1 cellular context compared by ENCODE assay signal in the genomic region with DNA sequence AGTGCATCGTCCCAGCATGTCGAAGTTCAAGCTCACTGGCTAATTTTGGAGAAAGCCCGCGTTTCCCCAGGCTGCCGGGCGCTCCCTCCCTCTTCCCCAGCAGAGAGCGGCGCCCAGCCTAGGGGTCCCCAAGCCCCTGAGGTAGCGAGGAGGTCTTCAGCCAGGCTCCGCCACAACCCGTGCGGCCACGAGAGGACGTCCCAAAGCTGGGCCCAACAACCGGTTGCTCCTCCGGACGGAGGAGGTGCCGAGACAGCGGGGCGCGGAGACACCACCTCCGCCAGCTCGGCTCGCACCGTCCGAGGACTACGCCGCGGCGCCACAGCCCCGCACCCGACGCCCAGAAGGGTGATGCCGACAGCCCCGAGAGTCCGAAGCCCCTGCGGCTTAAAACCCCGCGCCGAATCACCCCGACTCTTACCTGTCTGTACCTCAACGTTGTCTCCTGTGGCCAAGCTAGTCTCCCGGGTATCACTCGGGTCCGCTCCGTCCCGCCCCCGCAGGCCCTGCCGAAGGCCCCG.
TF ChIP-seq lines count a peak whose summit lies in the region.

TSS of gene DENND2C (minus strand) at position 488 of the 521 bp plus-strand sequence. CDS start 44,065 bp downstream, outside the sequence.

TF ChIP-seq in HCT116, 20 proteins besides CTCF, POLR2A, EP300 and RAD21 (continued from another document):
- TF ChIP-seq, protein P1, sequence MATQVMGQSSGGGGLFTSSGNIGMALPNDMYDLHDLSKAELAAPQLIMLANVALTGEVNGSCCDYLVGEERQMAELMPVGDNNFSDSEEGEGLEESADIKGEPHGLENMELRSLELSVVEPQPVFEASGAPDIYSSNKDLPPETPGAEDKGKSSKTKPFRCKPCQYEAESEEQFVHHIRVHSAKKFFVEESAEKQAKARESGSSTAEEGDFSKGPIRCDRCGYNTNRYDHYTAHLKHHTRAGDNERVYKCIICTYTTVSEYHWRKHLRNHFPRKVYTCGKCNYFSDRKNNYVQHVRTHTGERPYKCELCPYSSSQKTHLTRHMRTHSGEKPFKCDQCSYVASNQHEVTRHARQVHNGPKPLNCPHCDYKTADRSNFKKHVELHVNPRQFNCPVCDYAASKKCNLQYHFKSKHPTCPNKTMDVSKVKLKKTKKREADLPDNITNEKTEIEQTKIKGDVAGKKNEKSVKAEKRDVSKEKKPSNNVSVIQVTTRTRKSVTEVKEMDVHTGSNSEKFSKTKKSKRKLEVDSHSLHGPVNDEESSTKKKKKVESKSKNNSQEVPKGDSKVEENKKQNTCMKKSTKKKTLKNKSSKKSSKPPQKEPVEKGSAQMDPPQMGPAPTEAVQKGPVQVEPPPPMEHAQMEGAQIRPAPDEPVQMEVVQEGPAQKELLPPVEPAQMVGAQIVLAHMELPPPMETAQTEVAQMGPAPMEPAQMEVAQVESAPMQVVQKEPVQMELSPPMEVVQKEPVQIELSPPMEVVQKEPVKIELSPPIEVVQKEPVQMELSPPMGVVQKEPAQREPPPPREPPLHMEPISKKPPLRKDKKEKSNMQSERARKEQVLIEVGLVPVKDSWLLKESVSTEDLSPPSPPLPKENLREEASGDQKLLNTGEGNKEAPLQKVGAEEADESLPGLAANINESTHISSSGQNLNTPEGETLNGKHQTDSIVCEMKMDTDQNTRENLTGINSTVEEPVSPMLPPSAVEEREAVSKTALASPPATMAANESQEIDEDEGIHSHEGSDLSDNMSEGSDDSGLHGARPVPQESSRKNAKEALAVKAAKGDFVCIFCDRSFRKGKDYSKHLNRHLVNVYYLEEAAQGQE (IDR thresholded peaks at IDR 0.05; ENCODE audit: low read depth) = no peak
- TF ChIP-seq ZFX (IDR thresholded peaks at IDR 0.05) = peak; percentile 52
- TF ChIP-seq SP1 (IDR thresholded peaks at IDR 0.05; ENCODE audit: low read depth) = no peak
TF ChIP-seq in HCT116: peak in this region for 5.
